Comparison of ENCODE assay signal across 21 cellular contexts in genomic region chr1:77316966-77317365, GRCh38. TPM values are rescaled to one million over a fixed set of nuclear protein-coding genes. Genes with fewer than 3 reads are reported as not detected.
A peak's percentile ranks its signal among the peaks of the same experiment; 100 is the strongest.
DNase-seq lines count a peak whose midpoint lies in the region; ATAC-seq, FAIRE-seq and TF ChIP-seq lines count a peak whose summit lies in the region.
"Had no signal": no experiment of that assay in that cellular context is flagged by ENCODE, and none has a peak within 500 bp of the region (broad histone marks: within the 10 kb centered on the region; RNA-seq: fewer than 3 reads in every experiment).

No MANE protein-coding gene starts in this region.

- H3K14ac ChIP-seq in H9 (ENCODE audit: insufficient read depth, low read length) = no peak overlapping the region

- H3K36me3 ChIP-seq in GM23248 (ENCODE audit: low read depth) (no peaks in the 10 kb centered on the region), astrocyte (ENCODE audit: insufficient read depth, low read length) (no peaks in the 10 kb centered on the region)
- H3K36me3 ChIP-seq: BE2C had no signal

- DNase-seq in GM23248 = peak; percentile 17
- DNase-seq in astrocyte (ENCODE audit: low read depth) = peak; percentile 13
- DNase-seq in fibroblast of mammary gland (ENCODE audit: low read depth) = peak; percentile 10
- peak; percentile 87 for DNase-seq in myocyte (ENCODE audit: low read depth)
- no peak for DNase-seq in H9
- no peak for DNase-seq in UCSD-AML1 (lab: John Stamatoyannopoulos, UW; ENCODE audit: unreplicated experiment)
- DNase-seq in coronary artery (ENCODE audit: low spot score) = no peak
- DNase-seq: BE2C; C1 segment of cervical spinal cord; CD4-positive, CD25-positive, alpha-beta regulatory T cell; CD8-positive, alpha-beta memory T cell; COR-L47; GDM1 had no signal

- H3K9me3 ChIP-seq in GM23248 (ENCODE audit: low read depth) (no peaks in the 10 kb centered on the region), astrocyte (ENCODE audit: insufficient read depth, low read depth, low read length) (no peaks in the 10 kb centered on the region), H9 (ENCODE audit: control insufficient read depth, low read depth, low read length) (no peaks in the 10 kb centered on the region)
- H3K9me3 ChIP-seq: BE2C had no signal

- H3K4me3 Mint-ChIP-seq in astrocyte (ENCODE audit: unreplicated experiment) = no peak overlapping the region
- no peak overlapping the region for H3K4me3 Mint-ChIP-seq in H9
- H3K4me3 Mint-ChIP-seq: CD4-positive, CD25-positive, alpha-beta regulatory T cell; CD8-positive, alpha-beta memory T cell; GM23338 had no signal

- in situ Hi-C loops in GM23248 (cut with MboI) = no loop called here

- H2BK20ac ChIP-seq in H9 (ENCODE audit: low read depth, low read length, poor library complexity, severe bottlenecking) = no peak overlapping the region

- no peak overlapping the region for H3K9ac ChIP-seq in GM23248
- H3K9ac ChIP-seq in astrocyte (ENCODE audit: low read length) = no peak overlapping the region
- no peak overlapping the region for H3K9ac ChIP-seq in H9 (ENCODE audit: extremely low read depth, insufficient read length, low read length)
- H3K9ac ChIP-seq: KMS-11 had no signal

- peaks cover 22% of the 10 kb centered on the region for H3K4me1 Mint-ChIP-seq in astrocyte (ENCODE audit: low read depth, unreplicated experiment)
- peaks cover under 1 to 7% of the 10 kb centered on the region in 2 experiments; a peak in 3 of 4 replicates for H3K4me1 Mint-ChIP-seq in H9

- H4K20me1 ChIP-seq in GM23248 (ENCODE audit: insufficient read depth) = no peaks in the 10 kb centered on the region
- no peaks in the 10 kb centered on the region for H4K20me1 ChIP-seq in astrocyte (ENCODE audit: insufficient read depth, low read length)
- no peaks in the 10 kb centered on the region for H4K20me1 ChIP-seq in H9 (ENCODE audit: control insufficient read depth, insufficient read depth, insufficient read length)

- no peak overlapping the region for H4K8ac ChIP-seq in H9 (replicated peaks; ENCODE audit: insufficient read length, low read depth, low read length)

- H4K5ac ChIP-seq in H9 (ENCODE audit: insufficient read length, low read depth, low read length) = no peak overlapping the region

- H2BK12ac ChIP-seq in H9 (ENCODE audit: insufficient read length, low read depth, low read length) = no peak overlapping the region

- H3T11ph ChIP-seq in H9 (ENCODE audit: low read length) = no peak overlapping the region

- H3K27me3 Mint-ChIP-seq in astrocyte (ENCODE audit: low read depth, unreplicated experiment) (no peaks in the 10 kb centered on the region), H9 (ENCODE audit: low read depth) (no peaks in the 10 kb centered on the region)

- no peak overlapping the region for H2BK15ac ChIP-seq in H9 (ENCODE audit: low read depth, low read length)

- H3K4me2 ChIP-seq in GM23248 (ENCODE audit: unreplicated experiment) = no peak overlapping the region
- H3K4me2 ChIP-seq in astrocyte (ENCODE audit: low read length) = no peak overlapping the region
- no peak overlapping the region for H3K4me2 ChIP-seq in H9 (ENCODE audit: insufficient read depth, insufficient read length, low read length)
- H3K4me2 ChIP-seq: GM23338, KMS-11 had no signal

- H3K9me2 ChIP-seq in GM23248 (ENCODE audit: insufficient read depth) = 0 out of 2 replicates have a peak, but pooled peaks cover 3% of the 10 kb centered on the region

- H2AK5ac ChIP-seq in H9 (ENCODE audit: insufficient read length, low read length) = no peak overlapping the region

- no peak overlapping the region for H3K56ac ChIP-seq in H9 (ENCODE audit: insufficient read length, low read depth, low read length)

- H3K27ac ChIP-seq in GM23248 (0 out of 2 replicates have a peak overlapping the region, but pooled peaks have one; percentile 57), astrocyte (ENCODE audit: low read depth, low read length) (no peak overlapping the region), H9 (ENCODE audit: insufficient read length, low read depth, low read length) (no peak overlapping the region), coronary artery (no peak overlapping the region)
- H3K27ac ChIP-seq: KMS-11 had no signal

- H2AFZ ChIP-seq in GM23248 (no peak overlapping the region), astrocyte (ENCODE audit: low read depth, low read length) (no peak overlapping the region), H9 (ENCODE audit: low read length) (no peak overlapping the region)
- H2AFZ ChIP-seq: GM23338 had no signal

- H3K18ac ChIP-seq in H9 (ENCODE audit: insufficient read length, low read depth, low read length) = no peak overlapping the region

- FAIRE-seq in astrocyte (lab: Jason Lieb, UNC) = no peak
- FAIRE-seq: GM12892, GM18507, H54 had no signal

- H3K23me2 ChIP-seq in H9 (ENCODE audit: insufficient read length, low read depth, low read length, poor library complexity, severe bottlenecking) = no peaks in the 10 kb centered on the region

- H2BK120ac ChIP-seq in H9 (ENCODE audit: low read depth, low read length, poor library complexity, severe bottlenecking) = no peak overlapping the region

- H3K27ac Mint-ChIP-seq in astrocyte (ENCODE audit: unreplicated experiment) (no peak overlapping the region), H9 (no peak overlapping the region)
- H3K27ac Mint-ChIP-seq: CD8-positive, alpha-beta memory T cell; GM23338 had no signal

- H3K4me3 ChIP-seq in GM23248 (no peak overlapping the region), astrocyte (ENCODE audit: insufficient read depth, low read depth, low read length) (no peak overlapping the region), fibroblast of mammary gland (ENCODE audit: control insufficient read depth, low read depth, low read length) (no peak overlapping the region), coronary artery (no peak overlapping the region)
- H3K4me3 ChIP-seq: GM23338 had no signal

- H3K79me2 ChIP-seq in GM23248 (ENCODE audit: insufficient read depth) (0 out of 2 replicates have a peak, but pooled peaks cover 8% of the 10 kb centered on the region), astrocyte (ENCODE audit: insufficient read depth, low read length) (no peaks in the 10 kb centered on the region), H9 (ENCODE audit: insufficient read depth, low read length) (no peaks in the 10 kb centered on the region)

- no peak for ATAC-seq in HG02938 (IDR thresholded peaks at IDR 0.05; ENCODE audit: unreplicated experiment)
- ATAC-seq: GM23338, HCT116 had no signal

- 85 to 88% methylated on average over 3 of the region's 3 CpGs for WGBS in GM23248 (ENCODE audit: low coverage in 1 of 2, low lambda C conversion rate in 2 of 2, missing lambda C conversion rate in 2 of 2), 2 experiments
- WGBS in H9 (ENCODE audit: extremely low coverage, insufficient read length, low lambda C conversion rate) = no CpG with 5 or more reads among the region's 3 CpGs

- no peak overlapping the region for H2BK5ac ChIP-seq in H9 (ENCODE audit: insufficient read length, low read length)

- no peaks in the 10 kb centered on the region for H3K36me3 Mint-ChIP-seq in astrocyte (ENCODE audit: low read depth, unreplicated experiment)
- no peaks in the 10 kb centered on the region for H3K36me3 Mint-ChIP-seq in H9 (ENCODE audit: insufficient read depth in 1 of 3, low read depth in 3 of 3)

- H3K27me3 ChIP-seq in GM23248 (replicated peaks; ENCODE audit: insufficient read depth) (no peaks in the 10 kb centered on the region), astrocyte (ENCODE audit: insufficient read depth, low read length) (no peaks in the 10 kb centered on the region), H9 (ENCODE audit: insufficient read depth, low read length) (no peaks in the 10 kb centered on the region)
- H3K27me3 ChIP-seq: BE2C had no signal

- no peaks in the 10 kb centered on the region for H3K9me3 Mint-ChIP-seq in astrocyte (ENCODE audit: unreplicated experiment)
- H3K9me3 Mint-ChIP-seq in H9 = no peaks in the 10 kb centered on the region
- H3K9me3 Mint-ChIP-seq: CD4-positive, CD25-positive, alpha-beta regulatory T cell; GM23338 had no signal

- H3K4me1 ChIP-seq in GM23248 (ENCODE audit: insufficient read depth) (peaks cover 51% of the 10 kb centered on the region), astrocyte (ENCODE audit: insufficient read depth, low read length) (no peaks in the 10 kb centered on the region), H9 (ENCODE audit: insufficient read depth, low read length) (no peaks in the 10 kb centered on the region)
- H3K4me1 ChIP-seq: BE2C had no signal

- TF ChIP-seq CTCF in astrocyte (IDR thresholded peaks at IDR 0.05; ENCODE audit: insufficient read depth, low read depth, low read length) (no peak), fibroblast of mammary gland (conservative IDR thresholded peaks at IDR 0.05; ENCODE audit: control insufficient read depth, insufficient read depth, low read depth, low read length) (no peak), H9 (conservative IDR thresholded peaks at IDR 0.05) (no peak), coronary artery (IDR thresholded peaks at IDR 0.05) (no peak)

- no peaks in the 10 kb centered on the region for H3K79me1 ChIP-seq in H9 (ENCODE audit: insufficient read depth, low read depth, low read length, poor library complexity, severe bottlenecking)

- no peak overlapping the region for H4K91ac ChIP-seq in H9 (ENCODE audit: insufficient read length, low read depth, low read length)

- no peak overlapping the region for H3K4ac ChIP-seq in H9 (ENCODE audit: low read depth, low read length)

- H3K23ac ChIP-seq in H9 (ENCODE audit: insufficient read length, low read depth, low read length) = no peak overlapping the region

- peaks cover 63% of the 10 kb centered on the region for H3F3A ChIP-seq in GM23248 (ENCODE audit: insufficient read depth)

RNA-seq across cellular contexts. Expression of gene AK5, which starts 35.1 kb away (rescaled TPM):
- total RNA-seq in GM23248 (2014; rRNA removed; shearing (Covaris generic)) = 65.3 and 81.3 TPM in 2 replicates
- polyA plus RNA-seq in GM23248 (2016; fragmentation: Nextera tagmentation; extraction: Ambion mirVana) = 78.8 and 83.9 TPM in 2 replicates
- 1.7 and 4.4 TPM in 2 replicates for total RNA-seq in astrocyte
- 77.7 and 92.6 TPM in 2 replicates for total RNA-seq in myocyte
- 39.0 TPM for polyA plus RNA-seq in myocyte (2012)
- total RNA-seq in H9 (2021) = 2.5 and 2.6 TPM in 2 replicates
- total RNA-seq: HT-29 had no signal

Comparison
In these comparisons a context has a peak if more than half of its experiments do, and no peak if none do; other contexts are left out.
1. DNase-seq: peak in GM23248 (single experiment), astrocyte (single experiment), fibroblast of mammary gland (single experiment) and myocyte (single experiment); none in H9 (single experiment), UCSD-AML1 (single experiment) and coronary artery (single experiment).
2. RNA of gene AK5, which starts 35.1 kb away (total RNA-seq): 77.7 to 92.6 TPM in myocyte and 65.3 to 81.3 TPM in GM23248; 1.7 to 4.4 TPM in astrocyte and 2.5 to 2.6 TPM in H9; every median in the first group is over 10 times any median in the second.